Comparison of ENCODE assay signal across 24 cellular contexts in genomic region chr6:154864086-154864430, GRCh38.
DNase-seq lines count a peak whose midpoint lies in the region; ATAC-seq and TF ChIP-seq lines count a peak whose summit lies in the region.
"Had no signal": no experiment of that assay in that cellular context is flagged by ENCODE, and none has a peak within 500 bp of the region (broad histone marks: within the 10 kb centered on the region; RNA-seq: fewer than 3 reads in every experiment).

No MANE protein-coding gene starts in this region.

- H3K9me3 Mint-ChIP-seq in brain, result no peaks in the 10 kb centered on the region
- no peaks in the 10 kb centered on the region for H3K9me3 Mint-ChIP-seq in neural crest cell
- no peaks in the 10 kb centered on the region for H3K9me3 Mint-ChIP-seq in CD8-positive, alpha-beta memory T cell
- H3K9me3 Mint-ChIP-seq: activated naive CD4-positive, alpha-beta T cell treated with anti-CD3 and anti-CD28 coated beads for 36 hours; activated T-cell treated with anti-CD3 and anti-CD28 coated beads, Interleukin-2, amount 50 U/mL, for 72 hours; immature natural killer cell had no signal

- intact Hi-C loops in right cardiac atrium (cut with DNase I), result no loop called here

- peak overlapping the region in 3 of 5 experiments; percentile 6 to 34 (median 29) for H3K27ac Mint-ChIP-seq in brain
- peak overlapping the region; percentile 1 for H3K27ac Mint-ChIP-seq in neural crest cell (ENCODE audit: unreplicated experiment)
- no peak overlapping the region for H3K27ac Mint-ChIP-seq in CD8-positive, alpha-beta memory T cell
- H3K27ac Mint-ChIP-seq: activated naive CD4-positive, alpha-beta T cell treated with anti-CD3 and anti-CD28 coated beads for 36 hours; activated T-cell treated with anti-CD3 and anti-CD28 coated beads, Interleukin-2, amount 50 U/mL, for 72 hours had no signal

- 62% methylated on average over 3 of the region's 3 CpGs for WGBS in right cardiac atrium

- H3K27ac ChIP-seq in cardiac muscle cell (peak overlapping the region; percentile 6), right cardiac atrium (ENCODE audit: low read length) (no peak overlapping the region)
- no peak overlapping the region for H3K27ac ChIP-seq in CD8-positive, alpha-beta memory T cell (ENCODE audit: low read depth, low read length)
- no peak overlapping the region for H3K27ac ChIP-seq in effector memory CD4-positive, alpha-beta T cell (ENCODE audit: insufficient read depth, low read length, poor library complexity, severe bottlenecking)
- H3K27ac ChIP-seq: BLaER1 treated with 17β-estradiol and CSF1 and Interleukin-3, amounts not matched to agents 10 nM and 100 nM; epithelial cell of prostate; heart right ventricle; KMS-11; neutrophil; right atrium auricular region had no signal

- H3K4me1 Mint-ChIP-seq in brain, result peaks cover 37% of the 10 kb centered on the region
- H3K4me1 Mint-ChIP-seq in neural crest cell, result peaks cover 29% of the 10 kb centered on the region
- peaks cover 3 to 13% (median 8%) of the 10 kb centered on the region in 3 donors for H3K4me1 Mint-ChIP-seq in CD8-positive, alpha-beta memory T cell

- H3K4me3 ChIP-seq in cardiac muscle cell, result no peak overlapping the region
- no peak overlapping the region for H3K4me3 ChIP-seq in right cardiac atrium (ENCODE audit: low read length)
- H3K4me3 ChIP-seq in CD8-positive, alpha-beta memory T cell (ENCODE audit: low read length), result no peak overlapping the region
- no peak overlapping the region for H3K4me3 ChIP-seq in effector memory CD4-positive, alpha-beta T cell (ENCODE audit: insufficient read depth, low read depth, low read length, poor library complexity, severe bottlenecking)
- H3K4me3 ChIP-seq: BLaER1 treated with 17β-estradiol and CSF1 and Interleukin-3, amounts not matched to agents 10 nM and 100 nM; dorsolateral prefrontal cortex; heart right ventricle; right atrium auricular region had no signal

- POLR2A ChIA-PET in CD8-positive, alpha-beta memory T cell (lab: Charles Lee), result no interaction called here

- H3K9me3 ChIP-seq in cardiac muscle cell (ENCODE audit: low read depth) (no peaks in the 10 kb centered on the region), right cardiac atrium (ENCODE audit: control insufficient read depth, low read length) (no peaks in the 10 kb centered on the region)
- H3K9me3 ChIP-seq in CD8-positive, alpha-beta memory T cell (ENCODE audit: low read length), result no peaks in the 10 kb centered on the region
- no peaks in the 10 kb centered on the region for H3K9me3 ChIP-seq in effector memory CD4-positive, alpha-beta T cell (ENCODE audit: control insufficient read depth, low read length)
- H3K9me3 ChIP-seq: BLaER1 treated with 17β-estradiol and CSF1 and Interleukin-3, amounts not matched to agents 10 nM and 100 nM; heart right ventricle; neutrophil; right atrium auricular region had no signal

- H3K27me3 ChIP-seq in cardiac muscle cell (no peaks in the 10 kb centered on the region), right cardiac atrium (ENCODE audit: control insufficient read depth, insufficient read depth) (no peaks in the 10 kb centered on the region)
- no peaks in the 10 kb centered on the region for H3K27me3 ChIP-seq in CD8-positive, alpha-beta memory T cell (ENCODE audit: insufficient read depth, low read length, poor library complexity, severe bottlenecking)
- no peaks in the 10 kb centered on the region for H3K27me3 ChIP-seq in effector memory CD4-positive, alpha-beta T cell (replicated peaks; ENCODE audit: control insufficient read depth, insufficient read depth, low read length, poor library complexity, severe bottlenecking)
- H3K27me3 ChIP-seq: BLaER1 treated with 17β-estradiol and CSF1 and Interleukin-3, amounts not matched to agents 10 nM and 100 nM; dorsolateral prefrontal cortex; heart right ventricle; neutrophil; right atrium auricular region had no signal

- H3K4me3 Mint-ChIP-seq in brain, result no peak overlapping the region
- no peak overlapping the region for H3K4me3 Mint-ChIP-seq in neural crest cell
- H3K4me3 Mint-ChIP-seq in CD8-positive, alpha-beta memory T cell, result no peak overlapping the region
- H3K4me3 Mint-ChIP-seq: activated naive CD4-positive, alpha-beta T cell treated with anti-CD3 and anti-CD28 coated beads for 36 hours; activated T-cell treated with anti-CD3 and anti-CD28 coated beads, Interleukin-2, amount 50 U/mL, for 72 hours; immature natural killer cell had no signal

- H3K36me3 ChIP-seq in cardiac muscle cell, result no peaks in the 10 kb centered on the region
- H3K36me3 ChIP-seq in CD8-positive, alpha-beta memory T cell (ENCODE audit: insufficient read depth, low read length), result no peaks in the 10 kb centered on the region
- no peaks in the 10 kb centered on the region for H3K36me3 ChIP-seq in effector memory CD4-positive, alpha-beta T cell (ENCODE audit: control insufficient read depth, insufficient read depth, low read length)
- H3K36me3 ChIP-seq: right atrium auricular region had no signal

- ATAC-seq in right cardiac atrium (no peak), HG03342 (IDR thresholded peaks at IDR 0.05; ENCODE audit: unreplicated experiment) (no peak)
- ATAC-seq: activated T-cell treated with anti-CD3 and anti-CD28 coated beads, Interleukin-2, amount 50 U/mL, for 72 hours; heart right ventricle had no signal

- DNase-seq in cardiac muscle cell (ENCODE audit: low read depth in 1 of 2, low spot score in 1 of 2) (no peak), right cardiac atrium (no peak), neural crest cell (ENCODE audit: low read depth, low spot score) (no peak), DMS 273 treated with DMSO at 0.1 percent for 48 hours (lab: John Stamatoyannopoulos, UW) (no peak)
- DNase-seq in CD8-positive, alpha-beta memory T cell, result no peak
- DNase-seq in effector memory CD4-positive, alpha-beta T cell, result no peak
- DNase-seq: activated naive CD4-positive, alpha-beta T cell treated with anti-CD3 and anti-CD28 coated beads for 36 hours; activated T-cell treated with anti-CD3 and anti-CD28 coated beads, Interleukin-2, amount 50 U/mL, for 72 hours; central memory CD4-positive, alpha-beta T cell; dorsolateral prefrontal cortex; foreskin fibroblast; heart right ventricle; immature natural killer cell; NCI-H187; NCI-H446; Right ventricle myocardium superior; trophoblast cell had no signal

- CTCF ChIA-PET in CD8-positive, alpha-beta memory T cell (lab: Charles Lee), result no interaction called here

- peaks cover 20% of the 10 kb centered on the region for H3K36me3 Mint-ChIP-seq in brain
- H3K36me3 Mint-ChIP-seq in neural crest cell (ENCODE audit: low read depth), result peaks cover 3% of the 10 kb centered on the region
- peaks cover 0 to 25% (median 7%) of the 10 kb centered on the region in 3 donors for H3K36me3 Mint-ChIP-seq in CD8-positive, alpha-beta memory T cell
- H3K36me3 Mint-ChIP-seq: immature natural killer cell had no signal

- H3K4me1 ChIP-seq in cardiac muscle cell (ENCODE audit: low read depth), result no peaks in the 10 kb centered on the region
- no peaks in the 10 kb centered on the region for H3K4me1 ChIP-seq in right cardiac atrium (ENCODE audit: control insufficient read depth, insufficient read depth, low read length)
- no peaks in the 10 kb centered on the region for H3K4me1 ChIP-seq in CD8-positive, alpha-beta memory T cell (ENCODE audit: insufficient read depth, low read length)
- H3K4me1 ChIP-seq in effector memory CD4-positive, alpha-beta T cell (ENCODE audit: control insufficient read depth, insufficient read depth, low read length, poor library complexity, severe bottlenecking), result no peaks in the 10 kb centered on the region

- TF ChIP-seq CTCF in cardiac muscle cell (IDR thresholded peaks at IDR 0.05; ENCODE audit: low read depth, low read length) (no peak), brain (conservative IDR thresholded peaks at IDR 0.05) (no peak), neural crest cell (conservative IDR thresholded peaks at IDR 0.05) (no peak)

- no peaks in the 10 kb centered on the region for H3K27me3 Mint-ChIP-seq in brain
- no peaks in the 10 kb centered on the region for H3K27me3 Mint-ChIP-seq in neural crest cell (ENCODE audit: low read depth)
- H3K27me3 Mint-ChIP-seq in CD8-positive, alpha-beta memory T cell, result no peaks in the 10 kb centered on the region

Comparison
In these comparisons a context has a peak if more than half of its experiments do, and no peak if none do; other contexts are left out.
1. H3K27ac Mint-ChIP-seq: peak in brain (3 of 5) and neural crest cell (single experiment); none in CD8-positive, alpha-beta memory T cell (0 of 8).